Comparison of ENCODE assay signal across 9 cellular contexts in genomic region chr3:16370872-16371740, GRCh38.
DNase-seq lines count a peak whose midpoint lies in the region; ATAC-seq, FAIRE-seq and TF ChIP-seq lines count a peak whose summit lies in the region.
"Had no signal": no experiment of that assay in that cellular context is flagged by ENCODE, and none has a peak within 500 bp of the region (broad histone marks: within the 10 kb centered on the region; RNA-seq: fewer than 3 reads in every experiment).

No MANE protein-coding gene starts in this region.

- DNase-seq in GM12891 (ENCODE audit: insufficient read length, low spot score) (no peak), naive B cell (peak; percentile 64), DMS79 (lab: John Stamatoyannopoulos, UW) (no peak), DMS153 (lab: John Stamatoyannopoulos, UW) (no peak), NCI-H1436 (lab: John Stamatoyannopoulos, UW) (no peak)
- no peak for DNase-seq in activated CD8-positive, alpha-beta T cell treated with anti-CD3 and anti-CD28 coated beads, Interleukin-2, amount 10 ng/mL, durations not matched to agents 7 days and 5 days
- DNase-seq in central memory CD4-positive, alpha-beta T cell: no peak

- TF ChIP-seq POLR2A in GM12891 (IDR thresholded peaks at IDR 0.05; ENCODE audit: low read depth, low read length): no peak

- CTCF ChIA-PET in activated CD8-positive, alpha-beta T cell treated with anti-CD3 and anti-CD28 coated beads, Interleukin-2, amount 10 ng/mL, durations not matched to agents 7 days and 5 days (lab: Charles Lee): interaction anchor here (1.5 kb wide), 1 partner anchor 33 kb away, joined by 4 read pairs; no protein-coding TSS in a partner anchor

- peaks cover 88% of the 10 kb centered on the region for H3K36me3 Mint-ChIP-seq in activated CD8-positive, alpha-beta T cell treated with anti-CD3 and anti-CD28 coated beads, Interleukin-2, amount 10 ng/mL, durations not matched to agents 7 days and 5 days (ENCODE audit: low read depth)
- peaks cover 12 to 15% of the 10 kb centered on the region in 2 donors for H3K36me3 Mint-ChIP-seq in naive B cell

- no peaks in the 10 kb centered on the region for H3K9me3 Mint-ChIP-seq in activated CD8-positive, alpha-beta T cell treated with anti-CD3 and anti-CD28 coated beads, Interleukin-2, amount 10 ng/mL, durations not matched to agents 7 days and 5 days (ENCODE audit: insufficient read depth)
- H3K9me3 Mint-ChIP-seq in naive B cell: no peaks in the 10 kb centered on the region

- peak; percentile 29 for ATAC-seq in GM21723 (IDR thresholded peaks at IDR 0.05; ENCODE audit: unreplicated experiment)
- ATAC-seq in activated CD8-positive, alpha-beta T cell treated with anti-CD3 and anti-CD28 coated beads, Interleukin-2, amount 10 ng/mL, durations not matched to agents 7 days and 5 days: no peak
- ATAC-seq in naive B cell (ENCODE audit: low read depth in 2 of 2): peak; percentile 55 to 60
- ATAC-seq: HCT116 had no signal

- peaks cover 77% of the 10 kb centered on the region for H3K4me1 Mint-ChIP-seq in activated CD8-positive, alpha-beta T cell treated with anti-CD3 and anti-CD28 coated beads, Interleukin-2, amount 10 ng/mL, durations not matched to agents 7 days and 5 days (ENCODE audit: low read depth)
- peaks cover 59 to 83% (median 67%) of the 10 kb centered on the region in 3 donors for H3K4me1 Mint-ChIP-seq in naive B cell

- POLR2A ChIA-PET in activated CD8-positive, alpha-beta T cell treated with anti-CD3 and anti-CD28 coated beads, Interleukin-2, amount 10 ng/mL, durations not matched to agents 7 days and 5 days (lab: Charles Lee): no interaction called here

- no peak overlapping the region for H3K4me3 Mint-ChIP-seq in activated CD8-positive, alpha-beta T cell treated with anti-CD3 and anti-CD28 coated beads, Interleukin-2, amount 10 ng/mL, durations not matched to agents 7 days and 5 days
- H3K4me3 Mint-ChIP-seq in naive B cell: peak overlapping the region in 7 of 8 donors; percentile 33 to 90 (median 74)

- H3K27me3 Mint-ChIP-seq in activated CD8-positive, alpha-beta T cell treated with anti-CD3 and anti-CD28 coated beads, Interleukin-2, amount 10 ng/mL, durations not matched to agents 7 days and 5 days (ENCODE audit: low read depth): no peaks in the 10 kb centered on the region
- H3K27me3 Mint-ChIP-seq in naive B cell: no peaks in the 10 kb centered on the region

- H3K27ac Mint-ChIP-seq in activated CD8-positive, alpha-beta T cell treated with anti-CD3 and anti-CD28 coated beads, Interleukin-2, amount 10 ng/mL, durations not matched to agents 7 days and 5 days: peak overlapping the region; percentile 21
- H3K27ac Mint-ChIP-seq in naive B cell: peak overlapping the region; percentile 75 to 98 (median 95)

- no peak for FAIRE-seq in GM12891 (lab: Jason Lieb, UNC)

TF ChIP-seq in GM12891, 5 proteins besides CTCF, POLR2A, EP300 and RAD21:
- TF ChIP-seq POU2F2 (IDR thresholded peaks at IDR 0.05; ENCODE audit: low read depth, low read length) (no peak), POLR2AphosphoS5 (IDR thresholded peaks at IDR 0.05; ENCODE audit: low read depth, low read length) (no peak), SPI1 (IDR thresholded peaks at IDR 0.05; ENCODE audit: low read depth, low read length) (no peak), TAF1 (IDR thresholded peaks at IDR 0.05; ENCODE audit: low read depth, low read length) (peak; percentile 40; the same call in 1 of the 2 replicates)
